In genomic region chr1:198612471-198613265, GRCh38 we compare ENCODE assay signal across 1 cellular context.
TF ChIP-seq lines count a peak whose summit lies in the region.

No MANE protein-coding gene starts in this region.

TF ChIP-seq in K562, 482 proteins besides CTCF, POLR2A, EP300 and RAD21 (continued from another document):
- TF ChIP-seq MBD2 (IDR thresholded peaks at IDR 0.05; ENCODE audit: borderline replicate concordance, low read depth) (no peak), ZNF324 (CRISPR knock-in tag; IDR thresholded peaks at IDR 0.05) (no peak)
